Comparison of ENCODE assay signal across 8 cellular contexts in genomic region chr20:59403261-59403961, GRCh38.
DNase-seq lines count a peak whose midpoint lies in the region; ATAC-seq, FAIRE-seq and TF ChIP-seq lines count a peak whose summit lies in the region.

No MANE protein-coding gene starts in this region.

- no peak for TF ChIP-seq POLR2A in GM12891 (IDR thresholded peaks at IDR 0.05; ENCODE audit: low read depth, low read length)

- H3K4me3 ChIP-seq in epithelial cell of proximal tubule (ENCODE audit: low read depth, low read length) = no peak overlapping the region

- peaks cover 0 to 7% of the 10 kb centered on the region in 2 donors for H3K4me1 Mint-ChIP-seq in natural killer cell

- no peak overlapping the region for H3K4me3 Mint-ChIP-seq in natural killer cell

- intact Hi-C loops in natural killer cell (cut with micrococcal nuclease) = loop anchor here (1.0 to 10.0 kb wide), 3 partner anchors 181 to 1169 kb away; no protein-coding TSS in a partner anchor

- peak; percentile 77 to 93 (median 91) for ATAC-seq in natural killer cell
- ATAC-seq in HG02852 (IDR thresholded peaks at IDR 0.05; ENCODE audit: unreplicated experiment) = no peak
- ATAC-seq in GM21717 (IDR thresholded peaks at IDR 0.05; ENCODE audit: unreplicated experiment) = no peak

- peaks cover 17 to 45% of the 10 kb centered on the region in 2 donors for H3K27me3 Mint-ChIP-seq in natural killer cell (ENCODE audit: low read depth in 2 of 2)

- H3K27ac Mint-ChIP-seq in natural killer cell = no peak overlapping the region

- no peaks in the 10 kb centered on the region for H3K9me3 Mint-ChIP-seq in natural killer cell

- peak; percentile 76 for TF ChIP-seq CTCF in epithelial cell of proximal tubule (conservative IDR thresholded peaks at IDR 0.05; ENCODE audit: low read depth, low read length)
- peak; percentile 98 for TF ChIP-seq CTCF in natural killer cell (IDR thresholded peaks at IDR 0.05)

- DNase-seq in GM12891 (ENCODE audit: insufficient read length, low spot score) (peak; percentile 75), NCI-H2227 treated with DMSO at 0.1 percent for 48 hours (lab: John Stamatoyannopoulos, UW) (peak; percentile 65), epithelial cell of proximal tubule (ENCODE audit: low read depth) (no peak), natural killer cell (peak; percentile 75)
- DNase-seq in activated CD8-positive, alpha-beta memory T cell treated with anti-CD3 and anti-CD28 coated beads, Interleukin-2, amount 50 U/mL, for 48 hours = peak; percentile 97
- peak; percentile 51 to 80 (median 70) for DNase-seq in stimulated activated naive CD4-positive, alpha-beta T cell (lab: John Stamatoyannopoulos, UW)

- no peaks in the 10 kb centered on the region for H3K36me3 Mint-ChIP-seq in natural killer cell

- peak; percentile 62 for FAIRE-seq in GM12891 (lab: Jason Lieb, UNC)

TF ChIP-seq in GM12891, 5 proteins besides CTCF, POLR2A, EP300 and RAD21:
- TF ChIP-seq TAF1 (IDR thresholded peaks at IDR 0.05; ENCODE audit: low read depth, low read length) (no peak), POU2F2 (IDR thresholded peaks at IDR 0.05; ENCODE audit: low read depth, low read length) (no peak), SPI1 (IDR thresholded peaks at IDR 0.05; ENCODE audit: low read depth, low read length) (no peak), POLR2AphosphoS5 (IDR thresholded peaks at IDR 0.05; ENCODE audit: low read depth, low read length) (no peak), PAX5 (IDR thresholded peaks at IDR 0.05; ENCODE audit: insufficient read depth, low read length, severe bottlenecking) (no peak)
TF ChIP-seq in GM12891: peak in this region for 0.

Comparison
In these comparisons a context has a peak if more than half of its experiments do, and no peak if none do; other contexts are left out.
1. ATAC-seq: peak in natural killer cell (3 of 3); none in HG02852 (single experiment) and GM21717 (single experiment).